Comparison of ENCODE assay signal across 29 cellular contexts in genomic region chr12:109347579-109347978, GRCh38. TPM values are rescaled to one million over a fixed set of nuclear protein-coding genes. Genes with fewer than 3 reads are reported as not detected.
"Had no signal": no experiment of that assay in that cellular context is flagged by ENCODE, and none has a peak within 500 bp of the region (broad histone marks: within the 10 kb centered on the region; RNA-seq: fewer than 3 reads in every experiment).

Gene MYO1H, plus strand, starts transcription at chr12:109347900. Its CDS starts 61 bp downstream, at chr12:109347961.

- DNase-seq: activated CD4-positive, CD25-positive, alpha-beta regulatory T cell; activated CD8-positive, alpha-beta memory T cell treated with anti-CD3 and anti-CD28 coated beads for 24 hours; activated CD8-positive, alpha-beta memory T cell treated with anti-CD3 and anti-CD28 coated beads, Interleukin-2, amount 50 U/mL, for 4 hours; activated gamma-delta T cell treated with Interleukin-2 at 50 U/mL for 16 hours; activated naive CD4-positive, alpha-beta T cell treated with anti-CD3 and anti-CD28 coated beads, Interleukin-2, amount 50 U/mL, for 16 hours; activated T-cell treated with anti-CD3 and anti-CD28 coated beads, Interleukin-2, amount 50 U/mL, for 1 hour; amygdala; central memory CD4-positive, alpha-beta T cell; foreskin keratinocyte; heart left ventricle; left ventricle myocardium superior; naive thymus-derived CD8-positive, alpha-beta T cell; posterior cingulate gyrus; stimulated activated CD4-positive, alpha-beta T cell treated with anti-CD3 and anti-CD28 coated beads, Interleukin-1b, Interleukin-23, amount 100 ng/mL, for 48 hours; stimulated activated CD4-positive, alpha-beta T cell treated with anti-CD3 and anti-CD28 coated beads, Interleukin-4, amount 100 ng/mL, for 4 hours; stimulated activated naive B cell treated with anti-CD40 and anti-IgM and Interleukin-4, amounts not matched to agents 10 μg/mL and 1 μg/mL and 100 μg/mL, for 72 hours; stomach; thyroid gland; upper lobe of left lung had no signal

- H3K27ac ChIP-seq: breast epithelium, foreskin keratinocyte, heart left ventricle, skin epidermis, stomach, thyroid gland, upper lobe of left lung, vagina had no signal

- ATAC-seq: activated CD4-positive, alpha-beta T cell treated with anti-CD3 and anti-CD28 coated beads for 36 hours; foreskin keratinocyte; heart left ventricle; left ventricle myocardium superior; naive thymus-derived CD8-positive, alpha-beta T cell; sciatic nerve; stimulated activated naive B cell treated with anti-CD40 and anti-IgM and Interleukin-4, amounts not matched to agents 10 μg/mL and 1 μg/mL and 100 μg/mL, for 72 hours had no signal

- H3K4me1 ChIP-seq: breast epithelium, foreskin keratinocyte, heart left ventricle, stomach, thyroid gland, upper lobe of left lung, vagina had no signal

- H3K4me3 ChIP-seq: breast epithelium, heart left ventricle, skin epidermis, stomach, thyroid gland, upper lobe of left lung, vagina had no signal

- H3K36me3 ChIP-seq: breast epithelium, heart left ventricle, stomach, thyroid gland, upper lobe of left lung, vagina had no signal

- H3K9me3 ChIP-seq: breast epithelium, heart left ventricle, stomach, thyroid gland, upper lobe of left lung, vagina had no signal

- H3K27me3 ChIP-seq: thyroid gland, upper lobe of left lung, vagina had no signal

RNA-seq across cellular contexts. Expression of gene MYO1H, which starts in this region (rescaled TPM):
- total RNA-seq: activated CD4-positive, alpha-beta T cell treated with anti-CD3 and anti-CD28 coated beads for 36 hours; endothelial cell of umbilical vein; foreskin keratinocyte; kidney epithelial cell; lung microvascular endothelial cell; mesothelial cell of epicardium; naive thymus-derived CD8-positive, alpha-beta T cell; osteoblast; sciatic nerve; stomach; vagina had no signal
- polyA plus RNA-seq: endothelial cell of umbilical vein; foreskin keratinocyte; naive thymus-derived CD8-positive, alpha-beta T cell had no signal
